ENCODE assay signal across 1 cellular context in genomic region chr1:160400284-160400645, GRCh38.
TF ChIP-seq lines count a peak whose summit lies in the region.

VANGL2 (plus strand) TSS chr1:160400564; CDS start chr1:160415838, 15,274 bp downstream.

TF ChIP-seq in HEK293, 187 proteins besides CTCF, POLR2A, EP300 and RAD21 (continued from another document and continues in another):
- TF ChIP-seq, protein P1, sequence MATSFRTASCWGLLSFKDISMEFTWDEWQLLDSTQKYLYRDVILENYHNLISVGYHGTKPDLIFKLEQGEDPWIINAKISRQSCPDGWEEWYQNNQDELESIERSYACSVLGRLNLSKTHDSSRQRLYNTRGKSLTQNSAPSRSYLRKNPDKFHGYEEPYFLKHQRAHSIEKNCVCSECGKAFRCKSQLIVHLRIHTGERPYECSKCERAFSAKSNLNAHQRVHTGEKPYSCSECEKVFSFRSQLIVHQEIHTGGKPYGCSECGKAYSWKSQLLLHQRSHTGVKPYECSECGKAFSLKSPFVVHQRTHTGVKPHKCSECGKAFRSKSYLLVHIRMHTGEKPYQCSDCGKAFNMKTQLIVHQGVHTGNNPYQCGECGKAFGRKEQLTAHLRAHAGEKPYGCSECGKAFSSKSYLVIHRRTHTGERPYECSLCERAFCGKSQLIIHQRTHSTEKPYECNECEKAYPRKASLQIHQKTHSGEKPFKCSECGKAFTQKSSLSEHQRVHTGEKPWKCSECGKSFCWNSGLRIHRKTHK (tag by site-specific recombination; IDR thresholded peaks at IDR 0.05), result no peak
- TF ChIP-seq ZNF274 (IDR thresholded peaks at IDR 0.05; ENCODE audit: low read length), result no peak
- TF ChIP-seq ZNF274 (tag by site-specific recombination; IDR thresholded peaks at IDR 0.05; ENCODE audit: borderline replicate concordance), result no peak
- TF ChIP-seq SP2 (tag by site-specific recombination; IDR thresholded peaks at IDR 0.05), result peak; percentile 46
- peak; percentile 64 for TF ChIP-seq SP7 (tag by site-specific recombination; IDR thresholded peaks at IDR 0.05)
- TF ChIP-seq, protein P2, sequence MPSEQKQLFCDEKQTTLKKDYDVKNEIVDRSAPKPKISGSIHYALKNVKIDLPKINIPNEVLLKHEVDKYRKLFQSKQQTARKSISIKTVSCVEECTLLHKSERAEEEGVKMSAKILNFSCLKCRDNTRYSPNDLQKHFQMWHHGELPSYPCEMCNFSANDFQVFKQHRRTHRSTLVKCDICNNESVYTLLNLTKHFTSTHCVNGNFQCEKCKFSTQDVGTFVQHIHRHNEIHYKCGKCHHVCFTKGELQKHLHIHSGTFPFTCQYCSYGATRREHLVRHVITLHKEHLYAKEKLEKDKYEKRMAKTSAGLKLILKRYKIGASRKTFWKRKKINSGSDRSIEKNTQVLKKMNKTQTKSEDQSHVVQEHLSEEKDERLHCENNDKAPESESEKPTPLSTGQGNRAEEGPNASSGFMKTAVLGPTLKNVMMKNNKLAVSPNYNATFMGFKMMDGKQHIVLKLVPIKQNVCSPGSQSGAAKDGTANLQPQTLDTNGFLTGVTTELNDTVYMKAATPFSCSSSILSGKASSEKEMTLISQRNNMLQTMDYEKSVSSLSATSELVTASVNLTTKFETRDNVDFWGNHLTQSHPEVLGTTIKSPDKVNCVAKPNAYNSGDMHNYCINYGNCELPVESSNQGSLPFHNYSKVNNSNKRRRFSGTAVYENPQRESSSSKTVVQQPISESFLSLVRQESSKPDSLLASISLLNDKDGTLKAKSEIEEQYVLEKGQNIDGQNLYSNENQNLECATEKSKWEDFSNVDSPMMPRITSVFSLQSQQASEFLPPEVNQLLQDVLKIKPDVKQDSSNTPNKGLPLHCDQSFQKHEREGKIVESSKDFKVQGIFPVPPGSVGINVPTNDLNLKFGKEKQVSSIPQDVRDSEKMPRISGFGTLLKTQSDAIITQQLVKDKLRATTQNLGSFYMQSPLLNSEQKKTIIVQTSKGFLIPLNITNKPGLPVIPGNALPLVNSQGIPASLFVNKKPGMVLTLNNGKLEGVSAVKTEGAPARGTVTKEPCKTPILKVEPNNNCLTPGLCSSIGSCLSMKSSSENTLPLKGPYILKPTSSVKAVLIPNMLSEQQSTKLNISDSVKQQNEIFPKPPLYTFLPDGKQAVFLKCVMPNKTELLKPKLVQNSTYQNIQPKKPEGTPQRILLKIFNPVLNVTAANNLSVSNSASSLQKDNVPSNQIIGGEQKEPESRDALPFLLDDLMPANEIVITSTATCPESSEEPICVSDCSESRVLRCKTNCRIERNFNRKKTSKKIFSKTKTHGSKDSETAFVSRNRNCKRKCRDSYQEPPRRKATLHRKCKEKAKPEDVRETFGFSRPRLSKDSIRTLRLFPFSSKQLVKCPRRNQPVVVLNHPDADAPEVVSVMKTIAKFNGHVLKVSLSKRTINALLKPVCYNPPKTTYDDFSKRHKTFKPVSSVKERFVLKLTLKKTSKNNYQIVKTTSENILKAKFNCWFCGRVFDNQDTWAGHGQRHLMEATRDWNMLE (tag by site-specific recombination; conservative IDR thresholded peaks at IDR 0.05; ENCODE audit: low read depth), result no peak
- no peak for TF ChIP-seq ZNF623 (tag by site-specific recombination; IDR thresholded peaks at IDR 0.05)
- TF ChIP-seq, protein P3, sequence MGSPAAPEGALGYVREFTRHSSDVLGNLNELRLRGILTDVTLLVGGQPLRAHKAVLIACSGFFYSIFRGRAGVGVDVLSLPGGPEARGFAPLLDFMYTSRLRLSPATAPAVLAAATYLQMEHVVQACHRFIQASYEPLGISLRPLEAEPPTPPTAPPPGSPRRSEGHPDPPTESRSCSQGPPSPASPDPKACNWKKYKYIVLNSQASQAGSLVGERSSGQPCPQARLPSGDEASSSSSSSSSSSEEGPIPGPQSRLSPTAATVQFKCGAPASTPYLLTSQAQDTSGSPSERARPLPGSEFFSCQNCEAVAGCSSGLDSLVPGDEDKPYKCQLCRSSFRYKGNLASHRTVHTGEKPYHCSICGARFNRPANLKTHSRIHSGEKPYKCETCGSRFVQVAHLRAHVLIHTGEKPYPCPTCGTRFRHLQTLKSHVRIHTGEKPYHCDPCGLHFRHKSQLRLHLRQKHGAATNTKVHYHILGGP (tag by site-specific recombination; IDR thresholded peaks at IDR 0.05), result no peak
- no peak for TF ChIP-seq ZNF114 (tag by site-specific recombination; IDR thresholded peaks at IDR 0.05)
- TF ChIP-seq ZNF785 (tag by site-specific recombination; IDR thresholded peaks at IDR 0.05), result no peak
- peak; percentile 63; the same call in 1 of the 2 replicates for TF ChIP-seq ZBTB48 (tag by site-specific recombination; IDR thresholded peaks at IDR 0.05)
- no peak for TF ChIP-seq ZFP3 (tag by site-specific recombination; IDR thresholded peaks at IDR 0.05; ENCODE audit: low read depth)
- TF ChIP-seq ZNF146 (tag by site-specific recombination; IDR thresholded peaks at IDR 0.05), result 0 out of 2 replicates have a peak, but pooled peaks have one; percentile 7
- no peak for TF ChIP-seq ZNF23 (tag by site-specific recombination; IDR thresholded peaks at IDR 0.05; ENCODE audit: borderline replicate concordance)
- TF ChIP-seq ZNF768 (tag by site-specific recombination; IDR thresholded peaks at IDR 0.05), result no peak
- no peak for TF ChIP-seq TCF7L2 (IDR thresholded peaks at IDR 0.05; ENCODE audit: borderline replicate concordance, low read depth, low read length)
- TF ChIP-seq, protein P4, sequence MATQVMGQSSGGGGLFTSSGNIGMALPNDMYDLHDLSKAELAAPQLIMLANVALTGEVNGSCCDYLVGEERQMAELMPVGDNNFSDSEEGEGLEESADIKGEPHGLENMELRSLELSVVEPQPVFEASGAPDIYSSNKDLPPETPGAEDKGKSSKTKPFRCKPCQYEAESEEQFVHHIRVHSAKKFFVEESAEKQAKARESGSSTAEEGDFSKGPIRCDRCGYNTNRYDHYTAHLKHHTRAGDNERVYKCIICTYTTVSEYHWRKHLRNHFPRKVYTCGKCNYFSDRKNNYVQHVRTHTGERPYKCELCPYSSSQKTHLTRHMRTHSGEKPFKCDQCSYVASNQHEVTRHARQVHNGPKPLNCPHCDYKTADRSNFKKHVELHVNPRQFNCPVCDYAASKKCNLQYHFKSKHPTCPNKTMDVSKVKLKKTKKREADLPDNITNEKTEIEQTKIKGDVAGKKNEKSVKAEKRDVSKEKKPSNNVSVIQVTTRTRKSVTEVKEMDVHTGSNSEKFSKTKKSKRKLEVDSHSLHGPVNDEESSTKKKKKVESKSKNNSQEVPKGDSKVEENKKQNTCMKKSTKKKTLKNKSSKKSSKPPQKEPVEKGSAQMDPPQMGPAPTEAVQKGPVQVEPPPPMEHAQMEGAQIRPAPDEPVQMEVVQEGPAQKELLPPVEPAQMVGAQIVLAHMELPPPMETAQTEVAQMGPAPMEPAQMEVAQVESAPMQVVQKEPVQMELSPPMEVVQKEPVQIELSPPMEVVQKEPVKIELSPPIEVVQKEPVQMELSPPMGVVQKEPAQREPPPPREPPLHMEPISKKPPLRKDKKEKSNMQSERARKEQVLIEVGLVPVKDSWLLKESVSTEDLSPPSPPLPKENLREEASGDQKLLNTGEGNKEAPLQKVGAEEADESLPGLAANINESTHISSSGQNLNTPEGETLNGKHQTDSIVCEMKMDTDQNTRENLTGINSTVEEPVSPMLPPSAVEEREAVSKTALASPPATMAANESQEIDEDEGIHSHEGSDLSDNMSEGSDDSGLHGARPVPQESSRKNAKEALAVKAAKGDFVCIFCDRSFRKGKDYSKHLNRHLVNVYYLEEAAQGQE (tag by site-specific recombination; IDR thresholded peaks at IDR 0.05), result no peak
- TF ChIP-seq SALL2 (tag by site-specific recombination; IDR thresholded peaks at IDR 0.05; ENCODE audit: borderline replicate concordance), result no peak
- TF ChIP-seq, protein P5, sequence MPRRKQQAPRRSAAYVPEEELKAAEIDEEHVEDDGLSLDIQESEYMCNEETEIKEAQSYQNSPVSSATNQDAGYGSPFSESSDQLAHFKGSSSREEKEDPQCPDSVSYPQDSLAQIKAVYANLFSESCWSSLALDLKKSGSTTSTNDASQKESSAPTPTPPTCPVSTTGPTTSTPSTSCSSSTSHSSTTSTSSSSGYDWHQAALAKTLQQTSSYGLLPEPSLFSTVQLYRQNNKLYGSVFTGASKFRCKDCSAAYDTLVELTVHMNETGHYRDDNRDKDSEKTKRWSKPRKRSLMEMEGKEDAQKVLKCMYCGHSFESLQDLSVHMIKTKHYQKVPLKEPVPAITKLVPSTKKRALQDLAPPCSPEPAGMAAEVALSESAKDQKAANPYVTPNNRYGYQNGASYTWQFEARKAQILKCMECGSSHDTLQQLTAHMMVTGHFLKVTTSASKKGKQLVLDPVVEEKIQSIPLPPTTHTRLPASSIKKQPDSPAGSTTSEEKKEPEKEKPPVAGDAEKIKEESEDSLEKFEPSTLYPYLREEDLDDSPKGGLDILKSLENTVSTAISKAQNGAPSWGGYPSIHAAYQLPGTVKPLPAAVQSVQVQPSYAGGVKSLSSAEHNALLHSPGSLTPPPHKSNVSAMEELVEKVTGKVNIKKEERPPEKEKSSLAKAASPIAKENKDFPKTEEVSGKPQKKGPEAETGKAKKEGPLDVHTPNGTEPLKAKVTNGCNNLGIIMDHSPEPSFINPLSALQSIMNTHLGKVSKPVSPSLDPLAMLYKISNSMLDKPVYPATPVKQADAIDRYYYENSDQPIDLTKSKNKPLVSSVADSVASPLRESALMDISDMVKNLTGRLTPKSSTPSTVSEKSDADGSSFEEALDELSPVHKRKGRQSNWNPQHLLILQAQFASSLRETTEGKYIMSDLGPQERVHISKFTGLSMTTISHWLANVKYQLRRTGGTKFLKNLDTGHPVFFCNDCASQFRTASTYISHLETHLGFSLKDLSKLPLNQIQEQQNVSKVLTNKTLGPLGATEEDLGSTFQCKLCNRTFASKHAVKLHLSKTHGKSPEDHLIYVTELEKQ (tag by site-specific recombination; IDR thresholded peaks at IDR 0.05; ENCODE audit: borderline replicate concordance), result peak; percentile 59; the same call in 1 of the 2 replicates
- TF ChIP-seq ZBTB1 (tag by site-specific recombination; IDR thresholded peaks at IDR 0.05), result no peak
- TF ChIP-seq OVOL3 (tag by site-specific recombination; IDR thresholded peaks at IDR 0.05), result no peak
- no peak for TF ChIP-seq ZNF311 (tag by site-specific recombination; IDR thresholded peaks at IDR 0.05; ENCODE audit: borderline replicate concordance)
- TF ChIP-seq ZNF112 (tag by site-specific recombination; IDR thresholded peaks at IDR 0.05), result no peak
- no peak for TF ChIP-seq ZNF404 (tag by site-specific recombination; IDR thresholded peaks at IDR 0.05)
- 0 out of 2 replicates have a peak, but pooled peaks have one; percentile 58 for TF ChIP-seq KLF16 (tag by site-specific recombination; IDR thresholded peaks at IDR 0.05)
- no peak for TF ChIP-seq ZNF24 (tag by site-specific recombination; IDR thresholded peaks at IDR 0.05)
- TF ChIP-seq ZNF596 (tag by site-specific recombination; IDR thresholded peaks at IDR 0.05), result no peak
- TF ChIP-seq ZBTB8A (tag by site-specific recombination; IDR thresholded peaks at IDR 0.05), result peak; percentile 65
- no peak for TF ChIP-seq ZNF354C (tag by site-specific recombination; IDR thresholded peaks at IDR 0.05; ENCODE audit: borderline replicate concordance, low read depth)
- peak; percentile 34; the same call in 1 of the 2 replicates for TF ChIP-seq ZFP69B (tag by site-specific recombination; IDR thresholded peaks at IDR 0.05)
- TF ChIP-seq SCRT1 (tag by site-specific recombination; IDR thresholded peaks at IDR 0.05; ENCODE audit: borderline replicate concordance), result no peak
- peak; percentile 42 for TF ChIP-seq PRDM10 (tag by site-specific recombination; IDR thresholded peaks at IDR 0.05)
- no peak for TF ChIP-seq ZNF560 (tag by site-specific recombination; IDR thresholded peaks at IDR 0.05; ENCODE audit: borderline replicate concordance)
- peak; percentile 33; the same call in 1 of the 2 replicates for TF ChIP-seq ZEB2 (tag by site-specific recombination; IDR thresholded peaks at IDR 0.05)
- peak; percentile 68; the same call in 1 of the 2 replicates for TF ChIP-seq ZNF324 (tag by site-specific recombination; IDR thresholded peaks at IDR 0.05)
- 0 out of 2 replicates have a peak, but pooled peaks have one; percentile 28 for TF ChIP-seq ZNF580 (tag by site-specific recombination; IDR thresholded peaks at IDR 0.05)
- no peak for TF ChIP-seq ZNF239 (tag by site-specific recombination; IDR thresholded peaks at IDR 0.05)
- no peak for TF ChIP-seq ZNF664 (tag by site-specific recombination; IDR thresholded peaks at IDR 0.05)
- 0 out of 2 replicates have a peak, but pooled peaks have one; percentile 28 for TF ChIP-seq BCL11B (tag by site-specific recombination; IDR thresholded peaks at IDR 0.05; ENCODE audit: low read depth)
- TF ChIP-seq ZSCAN5A (tag by site-specific recombination; IDR thresholded peaks at IDR 0.05), result no peak
- TF ChIP-seq ZNF302 (tag by site-specific recombination; IDR thresholded peaks at IDR 0.05; ENCODE audit: low read depth), result no peak
